8 cellular contexts compared by ENCODE assay signal in the genomic region with DNA sequence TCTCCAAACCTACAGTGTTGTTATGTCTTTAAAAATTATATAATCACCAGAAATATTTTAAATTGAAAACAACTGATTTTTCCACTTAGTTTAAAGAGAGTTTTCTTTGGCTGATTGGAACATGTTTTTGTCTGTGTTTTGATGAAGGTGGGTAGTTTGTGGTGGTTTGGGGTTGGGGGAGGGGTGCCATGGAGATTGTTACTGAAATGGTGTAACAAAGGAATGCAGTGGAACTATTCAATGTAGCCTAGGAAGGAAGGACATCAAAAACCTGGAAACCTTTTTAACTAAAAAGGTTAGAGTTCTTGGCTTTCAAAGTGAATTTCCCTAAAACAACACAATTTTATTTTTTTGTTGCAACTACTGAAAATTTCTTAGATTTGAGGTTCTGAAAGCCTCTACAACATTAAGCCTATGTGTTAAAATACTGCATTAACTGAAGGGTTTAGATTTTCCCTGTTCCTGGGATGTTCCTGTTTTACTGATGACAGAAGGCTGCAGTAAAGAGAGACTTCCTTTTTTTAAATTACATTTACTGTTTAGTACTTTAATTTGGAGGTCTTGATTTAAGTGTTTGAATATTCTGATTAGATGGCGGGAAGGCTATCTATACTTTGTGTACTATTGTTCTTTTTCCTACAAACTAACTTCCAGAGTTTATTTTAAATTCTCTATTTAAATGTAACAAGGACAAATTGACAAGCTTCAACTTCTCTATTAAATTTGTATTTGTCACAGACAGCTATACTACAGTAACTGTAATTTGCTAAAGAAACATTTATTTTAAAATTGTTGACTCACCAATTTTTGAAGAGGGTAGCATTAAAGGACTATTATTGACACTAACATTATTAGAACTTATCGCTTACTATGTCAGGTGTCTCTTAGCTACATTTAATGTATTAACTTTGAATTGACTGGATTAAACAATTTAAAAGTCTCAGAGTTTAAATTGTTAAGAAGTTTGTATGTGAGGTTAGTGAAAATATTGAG.
A peak's percentile ranks its signal among the peaks of the same experiment; 100 is the strongest.
DNase-seq lines count a peak whose midpoint lies in the region; ATAC-seq and TF ChIP-seq lines count a peak whose summit lies in the region.

No MANE protein-coding gene starts in this region.

- TF ChIP-seq CTCF in WTC11 (IDR thresholded peaks at IDR 0.05) (no peak), hepatocyte (IDR thresholded peaks at IDR 0.05; ENCODE audit: poor library complexity) (no peak), upper lobe of left lung (IDR thresholded peaks at IDR 0.05) (no peak)

- 97% methylated on average over 2 of the region's 2 CpGs for WGBS in hepatocyte (ENCODE audit: low lambda C conversion rate, missing lambda C conversion rate)
- 67 to 78% methylated on average over 2 of the region's 2 CpGs for WGBS in upper lobe of left lung, 2 donors

- H3K79me2 ChIP-seq in hepatocyte = peaks cover 94% of the 10 kb centered on the region

- H3K27ac ChIP-seq in hepatocyte (peak overlapping the region; percentile 81), upper lobe of left lung (peak overlapping the region; percentile 67 to 79 (median 70))

- peak; percentile 40 for ATAC-seq in WTC11
- no peak for ATAC-seq in upper lobe of left lung (ENCODE audit: low FRiP score in 2 of 2)

- H3K27me3 ChIP-seq in hepatocyte (no peaks in the 10 kb centered on the region), upper lobe of left lung (no peaks in the 10 kb centered on the region)

- H3K36me3 Mint-ChIP-seq in WTC11 = no peaks in the 10 kb centered on the region

- H3K4me1 ChIP-seq in hepatocyte (ENCODE audit: insufficient read depth) = peaks cover 40% of the 10 kb centered on the region
- H3K4me1 ChIP-seq in upper lobe of left lung = peaks cover 62 to 93% (median 72%) of the 10 kb centered on the region in 4 donors

- peak overlapping the region; percentile 71 for H3K4me3 Mint-ChIP-seq in WTC11

- DNase-seq in activated gamma-delta T cell treated with Interleukin-2 at 50 U/mL for 16 hours = peak; percentile 17
- no peak for DNase-seq in activated gamma-delta T cell (lab: John Stamatoyannopoulos, UW)
- no peak for DNase-seq in WTC11 (ENCODE audit: low spot score)
- DNase-seq in hepatocyte (ENCODE audit: low spot score) = no peak
- DNase-seq in upper lobe of left lung = no peak
- DNase-seq in NCI-H345 treated with DMSO at 0.1 percent for 48 hours (lab: John Stamatoyannopoulos, UW; ENCODE audit: unreplicated experiment) = no peak
- DNase-seq in middle frontal gyrus (ENCODE audit: extremely low spot score, low spot score) = no peak
- DNase-seq in dedifferentiated amniotic fluid mesenchymal stem cell (ENCODE audit: extremely low spot score) = no peak

- H4K20me1 ChIP-seq in hepatocyte (ENCODE audit: insufficient read depth, poor library complexity, severe bottlenecking) = peaks cover 5% of the 10 kb centered on the region

- no peak overlapping the region for H2AFZ ChIP-seq in hepatocyte

- no peaks in the 10 kb centered on the region for H3K27me3 Mint-ChIP-seq in WTC11 (ENCODE audit: low read depth)

- peak overlapping the region; percentile 69 for H3K27ac Mint-ChIP-seq in WTC11

- TF ChIP-seq EP300 in upper lobe of left lung (IDR thresholded peaks at IDR 0.05) = no peak

- CTCF ChIA-PET in WTC11 (lab: Charles Lee) = interaction anchor here (1.2 to 1.7 kb wide), 5 partner anchors 12 to 38 kb away, joined by 3 to 34 read pairs (median 4); no protein-coding TSS in a partner anchor

- peaks cover 74% of the 10 kb centered on the region for H3K4me1 Mint-ChIP-seq in WTC11

- H3K9me3 ChIP-seq in hepatocyte (ENCODE audit: low read depth) (no peaks in the 10 kb centered on the region), upper lobe of left lung (no peaks in the 10 kb centered on the region)

- TF ChIP-seq POLR2A in upper lobe of left lung (IDR thresholded peaks at IDR 0.05) = no peak

- no peaks in the 10 kb centered on the region for H3K9me2 ChIP-seq in hepatocyte (replicated peaks; ENCODE audit: insufficient read depth)

- H3K4me3 ChIP-seq in hepatocyte (no peak overlapping the region), upper lobe of left lung (peak overlapping the region in 3 of 4 donors; percentile 16 to 36 (median 23))

- H3K9me3 Mint-ChIP-seq in WTC11 = no peaks in the 10 kb centered on the region

- no peaks in the 10 kb centered on the region for H3K36me3 ChIP-seq in hepatocyte (replicated peaks; ENCODE audit: insufficient read depth, low read depth)
- H3K36me3 ChIP-seq in upper lobe of left lung = no peaks in the 10 kb centered on the region

- peak overlapping the region; percentile 77 for H3K4me2 ChIP-seq in hepatocyte

- POLR2A ChIA-PET in WTC11 (lab: Charles Lee) = interaction anchor here (0.9 to 1.6 kb wide), 3 partner anchors 7 to 14 kb away, joined by 3 to 7 read pairs (median 3); no protein-coding TSS in a partner anchor

TF ChIP-seq in WTC11, 78 proteins besides CTCF, POLR2A, EP300 and RAD21:
- TF ChIP-seq ZBTB21 (CRISPR knock-in tag; IDR thresholded peaks at IDR 0.05; ENCODE audit: borderline replicate concordance) = no peak
- TF ChIP-seq ELF4 (CRISPR knock-in tag; IDR thresholded peaks at IDR 0.05; ENCODE audit: low read depth) = no peak
- TF ChIP-seq HMGA2 (CRISPR knock-in tag; IDR thresholded peaks at IDR 0.05) = no peak
- no peak for TF ChIP-seq NFYB (CRISPR knock-in tag; conservative IDR thresholded peaks at IDR 0.05; ENCODE audit: low read depth)
- TF ChIP-seq ZNF423 (CRISPR knock-in tag; IDR thresholded peaks at IDR 0.05) = no peak
